ENCODE assay signal across 1 cellular context in the genomic region with DNA sequence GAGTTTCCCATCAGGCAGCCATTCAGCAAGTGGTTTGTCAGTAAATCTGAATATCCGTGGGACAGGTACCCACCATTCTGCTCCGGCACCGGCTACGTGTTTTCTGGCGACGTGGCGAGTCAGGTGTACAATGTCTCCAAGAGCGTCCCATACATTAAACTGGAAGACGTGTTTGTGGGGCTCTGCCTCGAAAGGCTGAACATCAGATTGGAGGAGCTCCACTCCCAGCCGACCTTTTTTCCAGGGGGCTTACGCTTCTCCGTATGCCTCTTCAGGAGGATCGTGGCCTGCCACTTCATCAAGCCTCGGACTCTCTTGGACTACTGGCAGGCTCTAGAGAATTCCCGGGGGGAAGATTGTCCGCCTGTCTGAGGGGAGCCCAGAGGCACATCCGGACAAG.
TF ChIP-seq lines count a peak whose summit lies in the region.

No MANE protein-coding gene starts in this region.

TF ChIP-seq in GM23338, 12 proteins besides CTCF, POLR2A, EP300 and RAD21 (continued from another document):
- TF ChIP-seq ZNF462 (CRISPR knock-in tag; IDR thresholded peaks at IDR 0.05) (no peak), EZH2phosphoT487 (IDR thresholded peaks at IDR 0.05; ENCODE audit: unreplicated experiment) (no peak), POLR2AphosphoS5 (IDR thresholded peaks at IDR 0.05; ENCODE audit: low read depth) (no peak), EZH2 (IDR thresholded peaks at IDR 0.05; ENCODE audit: low read depth, unreplicated experiment) (no peak), REST (IDR thresholded peaks at IDR 0.05; ENCODE audit: unreplicated experiment) (no peak), JUNB (IDR thresholded peaks at IDR 0.05; ENCODE audit: unreplicated experiment) (no peak)
- TF ChIP-seq, protein P1, sequence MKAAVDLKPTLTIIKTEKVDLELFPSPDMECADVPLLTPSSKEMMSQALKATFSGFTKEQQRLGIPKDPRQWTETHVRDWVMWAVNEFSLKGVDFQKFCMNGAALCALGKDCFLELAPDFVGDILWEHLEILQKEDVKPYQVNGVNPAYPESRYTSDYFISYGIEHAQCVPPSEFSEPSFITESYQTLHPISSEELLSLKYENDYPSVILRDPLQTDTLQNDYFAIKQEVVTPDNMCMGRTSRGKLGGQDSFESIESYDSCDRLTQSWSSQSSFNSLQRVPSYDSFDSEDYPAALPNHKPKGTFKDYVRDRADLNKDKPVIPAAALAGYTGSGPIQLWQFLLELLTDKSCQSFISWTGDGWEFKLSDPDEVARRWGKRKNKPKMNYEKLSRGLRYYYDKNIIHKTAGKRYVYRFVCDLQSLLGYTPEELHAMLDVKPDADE (IDR thresholded peaks at IDR 0.05) = no peak
